ENCODE assay signal across 1 cellular context in the genomic region with DNA sequence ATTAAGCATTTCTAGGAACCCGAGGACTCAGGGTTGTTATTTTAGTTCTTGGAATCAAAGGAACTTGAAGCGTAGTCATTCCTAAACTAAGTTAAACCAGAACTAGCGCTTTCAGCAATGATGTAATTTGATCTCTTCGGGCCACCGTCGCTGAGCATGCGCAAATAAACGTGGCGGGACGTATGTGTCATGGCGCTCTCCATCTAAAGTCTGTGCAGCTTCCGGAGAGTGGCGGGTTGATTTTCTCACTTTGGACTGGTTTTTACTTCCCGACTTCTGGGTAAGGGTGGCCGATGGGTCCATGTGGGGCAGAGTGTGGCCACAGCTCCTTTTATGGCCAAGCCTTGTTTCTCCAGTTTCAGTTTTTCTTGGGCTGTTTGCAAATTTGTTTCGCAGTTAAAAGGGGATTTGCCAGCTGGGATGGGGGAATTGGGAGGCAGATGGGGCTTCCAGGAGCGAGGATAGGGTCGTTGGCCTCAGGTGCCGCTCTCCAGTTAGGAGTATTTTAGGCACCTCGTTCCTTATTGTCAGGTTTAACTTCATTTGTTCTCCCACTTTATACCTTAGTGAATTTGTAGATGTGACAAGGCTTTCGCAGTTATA.
A peak's percentile ranks its signal among the peaks of the same experiment; 100 is the strongest.
TF ChIP-seq lines count a peak whose summit lies in the region.

A gene (plus strand): TSS at position 163 of the 603 bp plus-strand sequence. CDS start 11,894 bp downstream, outside the sequence.

TF ChIP-seq in K562, 482 proteins besides CTCF, POLR2A, EP300 and RAD21 (continued from another document and continues in another):
- TF ChIP-seq, protein P1, sequence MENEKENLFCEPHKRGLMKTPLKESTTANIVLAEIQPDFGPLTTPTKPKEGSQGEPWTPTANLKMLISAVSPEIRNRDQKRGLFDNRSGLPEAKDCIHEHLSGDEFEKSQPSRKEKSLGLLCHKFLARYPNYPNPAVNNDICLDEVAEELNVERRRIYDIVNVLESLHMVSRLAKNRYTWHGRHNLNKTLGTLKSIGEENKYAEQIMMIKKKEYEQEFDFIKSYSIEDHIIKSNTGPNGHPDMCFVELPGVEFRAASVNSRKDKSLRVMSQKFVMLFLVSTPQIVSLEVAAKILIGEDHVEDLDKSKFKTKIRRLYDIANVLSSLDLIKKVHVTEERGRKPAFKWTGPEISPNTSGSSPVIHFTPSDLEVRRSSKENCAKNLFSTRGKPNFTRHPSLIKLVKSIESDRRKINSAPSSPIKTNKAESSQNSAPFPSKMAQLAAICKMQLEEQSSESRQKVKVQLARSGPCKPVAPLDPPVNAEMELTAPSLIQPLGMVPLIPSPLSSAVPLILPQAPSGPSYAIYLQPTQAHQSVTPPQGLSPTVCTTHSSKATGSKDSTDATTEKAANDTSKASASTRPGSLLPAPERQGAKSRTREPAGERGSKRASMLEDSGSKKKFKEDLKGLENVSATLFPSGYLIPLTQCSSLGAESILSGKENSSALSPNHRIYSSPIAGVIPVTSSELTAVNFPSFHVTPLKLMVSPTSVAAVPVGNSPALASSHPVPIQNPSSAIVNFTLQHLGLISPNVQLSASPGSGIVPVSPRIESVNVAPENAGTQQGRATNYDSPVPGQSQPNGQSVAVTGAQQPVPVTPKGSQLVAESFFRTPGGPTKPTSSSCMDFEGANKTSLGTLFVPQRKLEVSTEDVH (IDR thresholded peaks at IDR 0.05; ENCODE audit: low read depth, partially characterized antibody): no peak
- no peak for TF ChIP-seq CAMTA2 (CRISPR knock-in tag; conservative IDR thresholded peaks at IDR 0.05)
- peak in 1 of 2 experiments; percentile 86; a peak in 2 of 4 replicates for TF ChIP-seq HDAC1 (IDR thresholded peaks at IDR 0.05)
- 0 out of 4 replicates have a peak, but pooled peaks of 1 of the 2 experiments have one; percentile 10 for TF ChIP-seq RCOR1 (IDR thresholded peaks at IDR 0.05; ENCODE audit: borderline replicate concordance in 1 of 2, low read depth in 2 of 2, low read length in 2 of 2)
- TF ChIP-seq FOSL1 (tag; conservative IDR thresholded peaks at IDR 0.05): peak; percentile 52
- TF ChIP-seq, protein P2, sequence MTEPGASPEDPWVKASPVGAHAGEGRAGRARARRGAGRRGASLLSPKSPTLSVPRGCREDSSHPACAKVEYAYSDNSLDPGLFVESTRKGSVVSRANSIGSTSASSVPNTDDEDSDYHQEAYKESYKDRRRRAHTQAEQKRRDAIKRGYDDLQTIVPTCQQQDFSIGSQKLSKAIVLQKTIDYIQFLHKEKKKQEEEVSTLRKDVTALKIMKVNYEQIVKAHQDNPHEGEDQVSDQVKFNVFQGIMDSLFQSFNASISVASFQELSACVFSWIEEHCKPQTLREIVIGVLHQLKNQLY (CRISPR knock-in tag; conservative IDR thresholded peaks at IDR 0.05): no peak
- peak; percentile 72; the same call in 1 of the 2 replicates for TF ChIP-seq TOE1 (IDR thresholded peaks at IDR 0.05; ENCODE audit: borderline replicate concordance)
- no peak for TF ChIP-seq TOE1 (CRISPR knock-in tag; IDR thresholded peaks at IDR 0.05; ENCODE audit: borderline replicate concordance, low read depth)
- TF ChIP-seq, protein P3, sequence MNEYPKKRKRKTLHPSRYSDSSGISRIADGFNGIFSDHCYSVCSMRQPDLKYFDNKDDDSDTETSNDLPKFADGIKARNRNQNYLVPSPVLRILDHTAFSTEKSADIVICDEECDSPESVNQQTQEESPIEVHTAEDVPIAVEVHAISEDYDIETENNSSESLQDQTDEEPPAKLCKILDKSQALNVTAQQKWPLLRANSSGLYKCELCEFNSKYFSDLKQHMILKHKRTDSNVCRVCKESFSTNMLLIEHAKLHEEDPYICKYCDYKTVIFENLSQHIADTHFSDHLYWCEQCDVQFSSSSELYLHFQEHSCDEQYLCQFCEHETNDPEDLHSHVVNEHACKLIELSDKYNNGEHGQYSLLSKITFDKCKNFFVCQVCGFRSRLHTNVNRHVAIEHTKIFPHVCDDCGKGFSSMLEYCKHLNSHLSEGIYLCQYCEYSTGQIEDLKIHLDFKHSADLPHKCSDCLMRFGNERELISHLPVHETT (CRISPR knock-in tag; conservative IDR thresholded peaks at IDR 0.05 in 1 of 2, IDR thresholded peaks at IDR 0.05 in 1 of 2): no peak
- no peak for TF ChIP-seq ZNF232 (CRISPR knock-in tag; IDR thresholded peaks at IDR 0.05)
- 0 out of 2 replicates have a peak, but pooled peaks have one; percentile 39 for TF ChIP-seq FOXK1 (CRISPR knock-in tag; IDR thresholded peaks at IDR 0.05; ENCODE audit: borderline replicate concordance)
- TF ChIP-seq ZNF212 (CRISPR knock-in tag; IDR thresholded peaks at IDR 0.05): 0 out of 2 replicates have a peak, but pooled peaks have one; percentile 17
- TF ChIP-seq, protein P4, sequence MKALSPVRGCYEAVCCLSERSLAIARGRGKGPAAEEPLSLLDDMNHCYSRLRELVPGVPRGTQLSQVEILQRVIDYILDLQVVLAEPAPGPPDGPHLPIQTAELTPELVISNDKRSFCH (CRISPR knock-in tag; IDR thresholded peaks at IDR 0.05): no peak
- TF ChIP-seq, protein P4 (tag; IDR thresholded peaks at IDR 0.05): 0 out of 2 replicates have a peak, but pooled peaks have one; percentile 29
- no peak for TF ChIP-seq ATF1 (CRISPR knock-in tag; IDR thresholded peaks at IDR 0.05)
- TF ChIP-seq ATF1 (tag; IDR thresholded peaks at IDR 0.05): peak; percentile 81
- 0 out of 2 replicates have a peak, but pooled peaks have one; percentile 37 for TF ChIP-seq ZKSCAN1 (IDR thresholded peaks at IDR 0.05; ENCODE audit: low read depth, low read length)
- no peak for TF ChIP-seq RBM39 (optimal IDR thresholded peaks at IDR 0.05; ENCODE audit: low read depth, low read length)
- TF ChIP-seq HCFC1 (IDR thresholded peaks at IDR 0.05; ENCODE audit: low read depth, low read length): peak; percentile 76
- TF ChIP-seq, protein P5, sequence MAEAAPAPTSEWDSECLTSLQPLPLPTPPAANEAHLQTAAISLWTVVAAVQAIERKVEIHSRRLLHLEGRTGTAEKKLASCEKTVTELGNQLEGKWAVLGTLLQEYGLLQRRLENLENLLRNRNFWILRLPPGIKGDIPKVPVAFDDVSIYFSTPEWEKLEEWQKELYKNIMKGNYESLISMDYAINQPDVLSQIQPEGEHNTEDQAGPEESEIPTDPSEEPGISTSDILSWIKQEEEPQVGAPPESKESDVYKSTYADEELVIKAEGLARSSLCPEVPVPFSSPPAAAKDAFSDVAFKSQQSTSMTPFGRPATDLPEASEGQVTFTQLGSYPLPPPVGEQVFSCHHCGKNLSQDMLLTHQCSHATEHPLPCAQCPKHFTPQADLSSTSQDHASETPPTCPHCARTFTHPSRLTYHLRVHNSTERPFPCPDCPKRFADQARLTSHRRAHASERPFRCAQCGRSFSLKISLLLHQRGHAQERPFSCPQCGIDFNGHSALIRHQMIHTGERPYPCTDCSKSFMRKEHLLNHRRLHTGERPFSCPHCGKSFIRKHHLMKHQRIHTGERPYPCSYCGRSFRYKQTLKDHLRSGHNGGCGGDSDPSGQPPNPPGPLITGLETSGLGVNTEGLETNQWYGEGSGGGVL (CRISPR knock-in tag; IDR thresholded peaks at IDR 0.05): no peak
- TF ChIP-seq, protein P6, sequence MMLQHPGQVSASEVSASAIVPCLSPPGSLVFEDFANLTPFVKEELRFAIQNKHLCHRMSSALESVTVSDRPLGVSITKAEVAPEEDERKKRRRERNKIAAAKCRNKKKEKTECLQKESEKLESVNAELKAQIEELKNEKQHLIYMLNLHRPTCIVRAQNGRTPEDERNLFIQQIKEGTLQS (IDR thresholded peaks at IDR 0.05): peak; percentile 87
- TF ChIP-seq, protein P6 (CRISPR knock-in tag; conservative IDR thresholded peaks at IDR 0.05): peak; percentile 74
- peak; percentile 91 for TF ChIP-seq EP400 (IDR thresholded peaks at IDR 0.05)
- TF ChIP-seq MAZ (CRISPR knock-in tag; conservative IDR thresholded peaks at IDR 0.05 in 1 of 2, IDR thresholded peaks at IDR 0.05 in 1 of 2): peak in 1 of 2 experiments; percentile 61; a peak in 2 of 4 replicates
- TF ChIP-seq ZNF586 (CRISPR knock-in tag; conservative IDR thresholded peaks at IDR 0.05): no peak
- TF ChIP-seq ESRRA (IDR thresholded peaks at IDR 0.05; ENCODE audit: borderline replicate concordance, low read depth): 0 out of 2 replicates have a peak, but pooled peaks have one; percentile 16
- TF ChIP-seq ZNF24 (IDR thresholded peaks at IDR 0.05): peak; percentile 7; the same call in 1 of the 2 replicates
- TF ChIP-seq, protein P7, sequence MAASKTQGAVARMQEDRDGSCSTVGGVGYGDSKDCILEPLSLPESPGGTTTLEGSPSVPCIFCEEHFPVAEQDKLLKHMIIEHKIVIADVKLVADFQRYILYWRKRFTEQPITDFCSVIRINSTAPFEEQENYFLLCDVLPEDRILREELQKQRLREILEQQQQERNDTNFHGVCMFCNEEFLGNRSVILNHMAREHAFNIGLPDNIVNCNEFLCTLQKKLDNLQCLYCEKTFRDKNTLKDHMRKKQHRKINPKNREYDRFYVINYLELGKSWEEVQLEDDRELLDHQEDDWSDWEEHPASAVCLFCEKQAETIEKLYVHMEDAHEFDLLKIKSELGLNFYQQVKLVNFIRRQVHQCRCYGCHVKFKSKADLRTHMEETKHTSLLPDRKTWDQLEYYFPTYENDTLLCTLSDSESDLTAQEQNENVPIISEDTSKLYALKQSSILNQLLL (CRISPR knock-in tag; IDR thresholded peaks at IDR 0.05; ENCODE audit: borderline replicate concordance): no peak
- TF ChIP-seq, protein P8, sequence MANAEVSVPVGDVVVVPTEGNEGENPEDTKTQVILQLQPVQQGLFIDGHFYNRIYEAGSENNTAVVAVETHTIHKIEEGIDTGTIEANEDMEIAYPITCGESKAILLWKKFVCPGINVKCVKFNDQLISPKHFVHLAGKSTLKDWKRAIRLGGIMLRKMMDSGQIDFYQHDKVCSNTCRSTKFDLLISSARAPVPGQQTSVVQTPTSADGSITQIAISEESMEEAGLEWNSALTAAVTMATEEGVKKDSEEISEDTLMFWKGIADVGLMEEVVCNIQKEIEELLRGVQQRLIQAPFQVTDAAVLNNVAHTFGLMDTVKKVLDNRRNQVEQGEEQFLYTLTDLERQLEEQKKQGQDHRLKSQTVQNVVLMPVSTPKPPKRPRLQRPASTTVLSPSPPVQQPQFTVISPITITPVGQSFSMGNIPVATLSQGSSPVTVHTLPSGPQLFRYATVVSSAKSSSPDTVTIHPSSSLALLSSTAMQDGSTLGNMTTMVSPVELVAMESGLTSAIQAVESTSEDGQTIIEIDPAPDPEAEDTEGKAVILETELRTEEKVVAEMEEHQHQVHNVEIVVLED (CRISPR knock-in tag; IDR thresholded peaks at IDR 0.05): 0 out of 2 replicates have a peak, but pooled peaks have one; percentile 26
- TF ChIP-seq FOXA1 (IDR thresholded peaks at IDR 0.05; ENCODE audit: borderline replicate concordance): no peak
- TF ChIP-seq MTA3 (IDR thresholded peaks at IDR 0.05; ENCODE audit: borderline replicate concordance): peak; percentile 98
- TF ChIP-seq ZNF121 (CRISPR knock-in tag; conservative IDR thresholded peaks at IDR 0.05): no peak
- TF ChIP-seq SAP30 (IDR thresholded peaks at IDR 0.05; ENCODE audit: borderline replicate concordance, insufficient read depth, low read depth, low read length, poor library complexity, severe bottlenecking): peak; percentile 75
- no peak for TF ChIP-seq ZNF143 (CRISPR knock-in tag; IDR thresholded peaks at IDR 0.05)
- peak; percentile 61 for TF ChIP-seq CREB1 (IDR thresholded peaks at IDR 0.05)
- no peak; the same call in 1 of the 2 replicates for TF ChIP-seq CREB1 (CRISPR knock-in tag; IDR thresholded peaks at IDR 0.05)
- TF ChIP-seq, protein P9, sequence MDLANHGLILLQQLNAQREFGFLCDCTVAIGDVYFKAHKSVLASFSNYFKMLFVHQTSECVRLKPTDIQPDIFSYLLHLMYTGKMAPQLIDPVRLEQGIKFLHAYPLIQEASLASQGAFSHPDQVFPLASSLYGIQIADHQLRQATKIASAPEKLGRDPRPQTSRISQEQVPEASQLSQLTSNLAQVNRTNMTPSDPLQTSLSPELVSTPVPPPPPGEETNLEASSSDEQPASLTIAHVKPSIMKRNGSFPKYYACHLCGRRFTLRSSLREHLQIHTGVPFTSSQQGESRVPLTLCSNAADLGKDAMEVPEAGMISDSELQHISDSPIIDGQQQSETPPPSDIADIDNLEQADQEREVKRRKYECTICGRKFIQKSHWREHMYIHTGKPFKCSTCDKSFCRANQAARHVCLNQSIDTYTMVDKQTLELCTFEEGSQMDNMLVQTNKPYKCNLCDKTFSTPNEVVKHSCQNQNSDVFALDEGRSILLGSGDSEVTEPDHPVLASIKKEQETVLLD (IDR thresholded peaks at IDR 0.05): peak; percentile 93
- TF ChIP-seq, protein P10, sequence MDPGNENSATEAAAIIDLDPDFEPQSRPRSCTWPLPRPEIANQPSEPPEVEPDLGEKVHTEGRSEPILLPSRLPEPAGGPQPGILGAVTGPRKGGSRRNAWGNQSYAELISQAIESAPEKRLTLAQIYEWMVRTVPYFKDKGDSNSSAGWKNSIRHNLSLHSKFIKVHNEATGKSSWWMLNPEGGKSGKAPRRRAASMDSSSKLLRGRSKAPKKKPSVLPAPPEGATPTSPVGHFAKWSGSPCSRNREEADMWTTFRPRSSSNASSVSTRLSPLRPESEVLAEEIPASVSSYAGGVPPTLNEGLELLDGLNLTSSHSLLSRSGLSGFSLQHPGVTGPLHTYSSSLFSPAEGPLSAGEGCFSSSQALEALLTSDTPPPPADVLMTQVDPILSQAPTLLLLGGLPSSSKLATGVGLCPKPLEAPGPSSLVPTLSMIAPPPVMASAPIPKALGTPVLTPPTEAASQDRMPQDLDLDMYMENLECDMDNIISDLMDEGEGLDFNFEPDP (CRISPR knock-in tag; IDR thresholded peaks at IDR 0.05): no peak
- TF ChIP-seq KDM2B (CRISPR knock-in tag; IDR thresholded peaks at IDR 0.05): 0 out of 2 replicates have a peak, but pooled peaks have one; percentile 59
- TF ChIP-seq, protein P11, sequence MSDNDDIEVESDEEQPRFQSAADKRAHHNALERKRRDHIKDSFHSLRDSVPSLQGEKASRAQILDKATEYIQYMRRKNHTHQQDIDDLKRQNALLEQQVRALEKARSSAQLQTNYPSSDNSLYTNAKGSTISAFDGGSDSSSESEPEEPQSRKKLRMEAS (CRISPR knock-in tag; IDR thresholded peaks at IDR 0.05): 0 out of 2 replicates have a peak, but pooled peaks have one; percentile 39
- TF ChIP-seq, protein P12, sequence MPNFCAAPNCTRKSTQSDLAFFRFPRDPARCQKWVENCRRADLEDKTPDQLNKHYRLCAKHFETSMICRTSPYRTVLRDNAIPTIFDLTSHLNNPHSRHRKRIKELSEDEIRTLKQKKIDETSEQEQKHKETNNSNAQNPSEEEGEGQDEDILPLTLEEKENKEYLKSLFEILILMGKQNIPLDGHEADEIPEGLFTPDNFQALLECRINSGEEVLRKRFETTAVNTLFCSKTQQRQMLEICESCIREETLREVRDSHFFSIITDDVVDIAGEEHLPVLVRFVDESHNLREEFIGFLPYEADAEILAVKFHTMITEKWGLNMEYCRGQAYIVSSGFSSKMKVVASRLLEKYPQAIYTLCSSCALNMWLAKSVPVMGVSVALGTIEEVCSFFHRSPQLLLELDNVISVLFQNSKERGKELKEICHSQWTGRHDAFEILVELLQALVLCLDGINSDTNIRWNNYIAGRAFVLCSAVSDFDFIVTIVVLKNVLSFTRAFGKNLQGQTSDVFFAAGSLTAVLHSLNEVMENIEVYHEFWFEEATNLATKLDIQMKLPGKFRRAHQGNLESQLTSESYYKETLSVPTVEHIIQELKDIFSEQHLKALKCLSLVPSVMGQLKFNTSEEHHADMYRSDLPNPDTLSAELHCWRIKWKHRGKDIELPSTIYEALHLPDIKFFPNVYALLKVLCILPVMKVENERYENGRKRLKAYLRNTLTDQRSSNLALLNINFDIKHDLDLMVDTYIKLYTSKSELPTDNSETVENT (CRISPR knock-in tag; IDR thresholded peaks at IDR 0.05): peak; percentile 61
- peak; percentile 9 for TF ChIP-seq HDAC3 (IDR thresholded peaks at IDR 0.05; ENCODE audit: borderline replicate concordance, partially characterized antibody)
